Comparison of ENCODE assay signal across 10 cellular contexts in genomic region chr12:89179983-89180382, GRCh38.
DNase-seq lines count a peak whose midpoint lies in the region; ATAC-seq, FAIRE-seq and TF ChIP-seq lines count a peak whose summit lies in the region.
"Had no signal": no experiment of that assay in that cellular context is flagged by ENCODE, and none has a peak within 500 bp of the region (broad histone marks: within the 10 kb centered on the region; RNA-seq: fewer than 3 reads in every experiment).

No MANE protein-coding gene starts in this region.

- H3K4me1 Mint-ChIP-seq in CD14-positive monocyte, result peaks cover 56% of the 10 kb centered on the region

- H3K4me1 ChIP-seq in adrenal gland (replicated peaks in 1 of 2) (peaks cover 6 to 17% of the 10 kb centered on the region in 2 donors), lung (ENCODE audit: control insufficient read depth in 2 of 2, insufficient read depth in 2 of 2, low read length in 2 of 2) (no peaks in the 10 kb centered on the region)

- H3K9me3 ChIP-seq in adrenal gland (replicated peaks in 1 of 3), result no peaks in the 10 kb centered on the region
- H3K9me3 ChIP-seq in lung (ENCODE audit: control insufficient read depth in 2 of 2, insufficient read depth in 1 of 2, low read length in 1 of 2), result no peaks in the 10 kb centered on the region

- DNase-seq in CD14-positive monocyte (ENCODE audit: low spot score), result peak; percentile 56
- DNase-seq in LoVo (ENCODE audit: low spot score), result peak; percentile 79
- peak in 6 of 7 donors; percentile 36 to 60 (median 48) for DNase-seq in adrenal gland
- DNase-seq in lung (ENCODE audit: low spot score), result peak; percentile 75
- no peak for DNase-seq in NCI-H774 (lab: John Stamatoyannopoulos, UW)
- DNase-seq in RCC 7860 (ENCODE audit: low spot score), result no peak
- DNase-seq: NCI-H2171, posterior cingulate gyrus had no signal

- no peak overlapping the region for H3K4me3 ChIP-seq in adrenal gland
- no peak overlapping the region for H3K4me3 ChIP-seq in lung

- TF ChIP-seq CTCF in CD14-positive monocyte (IDR thresholded peaks at IDR 0.05), result no peak
- TF ChIP-seq CTCF in adrenal gland (IDR thresholded peaks at IDR 0.05), result no peak
- no peak for TF ChIP-seq CTCF in lung (IDR thresholded peaks at IDR 0.05; ENCODE audit: control extremely low read depth, extremely low read depth)

- no peaks in the 10 kb centered on the region for H3K27me3 Mint-ChIP-seq in CD14-positive monocyte (ENCODE audit: low read depth in 3 of 3)

- FAIRE-seq in RCC 7860 (lab: Jason Lieb, UNC), result no peak

- peaks cover 3% of the 10 kb centered on the region in 2 donors for H3K36me3 Mint-ChIP-seq in CD14-positive monocyte

- 4 to 21% (median 12%) methylated on average over 1 of the region's 1 CpG for whole genome bisulfite sequencing in adrenal gland, 4 donors
- WGBS in lung, 2 donors, result 0 to 5% methylated on average over 1 of the region's 1 CpG

- no peaks in the 10 kb centered on the region for H3K27me3 ChIP-seq in adrenal gland
- no peaks in the 10 kb centered on the region for H3K27me3 ChIP-seq in lung (ENCODE audit: control insufficient read depth, insufficient read depth)

- intact Hi-C loops in CD14-positive monocyte (cut with micrococcal nuclease), result no loop called here
- intact Hi-C loops in adrenal gland (cut with DNase I), result no loop called here

- H3K27ac ChIP-seq in adrenal gland (no peak overlapping the region), lung (ENCODE audit: low read depth in 1 of 2, low read length in 1 of 2) (peak overlapping the region in 1 of 2 donors; percentile 45)

- H3K9me3 Mint-ChIP-seq in CD14-positive monocyte, result no peaks in the 10 kb centered on the region

- peak overlapping the region; percentile 67 to 94 (median 92) for H3K27ac Mint-ChIP-seq in CD14-positive monocyte

- TF ChIP-seq POLR2A in adrenal gland (IDR thresholded peaks at IDR 0.05), result no peak

- H3K4me3 Mint-ChIP-seq in CD14-positive monocyte, result peak overlapping the region in 1 of 2 donors; percentile 42

- peak; percentile 38 for ATAC-seq in lung (ENCODE audit: insufficient read depth, low FRiP score)
- no peak for ATAC-seq in GM18520 (IDR thresholded peaks at IDR 0.05; ENCODE audit: unreplicated experiment)
- ATAC-seq in GM21786 (IDR thresholded peaks at IDR 0.05; ENCODE audit: unreplicated experiment), result no peak

- H3K36me3 ChIP-seq in adrenal gland (replicated peaks in 1 of 2), result no peaks in the 10 kb centered on the region
- no peaks in the 10 kb centered on the region for H3K36me3 ChIP-seq in lung (ENCODE audit: control insufficient read depth in 2 of 2, insufficient read depth in 2 of 2, low read length in 2 of 2)

Comparison
In these comparisons a context has a peak if more than half of its experiments do, and no peak if none do; other contexts are left out.
1. DNase-seq: peak in CD14-positive monocyte (single experiment), LoVo (single experiment), adrenal gland (6 of 7) and lung (single experiment); none in NCI-H774 (single experiment) and RCC 7860 (single experiment).